ENCODE assay signal across 9 cellular contexts in genomic region chr1:172895050-172895460, GRCh38.
DNase-seq lines count a peak whose midpoint lies in the region; ATAC-seq and TF ChIP-seq lines count a peak whose summit lies in the region.
"Had no signal": no experiment of that assay in that cellular context is flagged by ENCODE, and none has a peak within 500 bp of the region (broad histone marks: within the 10 kb centered on the region; RNA-seq: fewer than 3 reads in every experiment).

No MANE protein-coding gene starts in this region.

- no peak overlapping the region for H2BK12ac ChIP-seq in trophoblast cell (ENCODE audit: low read length)

- intact Hi-C loops in CD14-positive monocyte (cut with micrococcal nuclease): no loop called here
- intact Hi-C loops in vagina (cut with DNase I): no loop called here

- no peak overlapping the region for H4K8ac ChIP-seq in trophoblast cell (ENCODE audit: low read depth, low read length)

- no peak overlapping the region for H3K23ac ChIP-seq in trophoblast cell (ENCODE audit: low read length)

- no peak overlapping the region for H4K91ac ChIP-seq in trophoblast cell (ENCODE audit: low read depth, low read length)

- peaks cover 0 to 1% (median 0%) of the 10 kb centered on the region in 7 donors for H3K9me3 Mint-ChIP-seq in CD14-positive monocyte
- no peaks in the 10 kb centered on the region for H3K9me3 Mint-ChIP-seq in central memory CD8-positive, alpha-beta T cell
- H3K9me3 Mint-ChIP-seq: dendritic cell treated with granulocyte-macrophage colony-stimulating factor and Interleukin-4, amounts not matched to agents 40 ng/mL and 50 ng/mL, for 4 days had no signal

- H3K4me3 Mint-ChIP-seq in CD14-positive monocyte: peak overlapping the region; percentile 1 to 49
- peak overlapping the region; percentile 78 for H3K4me3 Mint-ChIP-seq in central memory CD8-positive, alpha-beta T cell
- H3K4me3 Mint-ChIP-seq: dendritic cell treated with granulocyte-macrophage colony-stimulating factor and Interleukin-4, amounts not matched to agents 40 ng/mL and 50 ng/mL, for 4 days had no signal

- no peak overlapping the region for H3K4me2 ChIP-seq in trophoblast cell (ENCODE audit: low read length)

- H2BK5ac ChIP-seq in trophoblast cell (ENCODE audit: low read depth, low read length, poor library complexity): no peak overlapping the region

- H3K14ac ChIP-seq in trophoblast cell (ENCODE audit: low read length): no peak overlapping the region

- H3K27me3 ChIP-seq in vagina (no peaks in the 10 kb centered on the region), trophoblast cell (ENCODE audit: insufficient read depth, low read length) (no peaks in the 10 kb centered on the region)

- H3K4me3 ChIP-seq in vagina: no peak overlapping the region
- no peak overlapping the region for H3K4me3 ChIP-seq in trophoblast cell (ENCODE audit: low read depth, low read length)

- DNase-seq in CD14-positive monocyte (ENCODE audit: low spot score) (no peak), vagina (ENCODE audit: extremely low spot score in 2 of 2) (no peak), trophoblast cell (no peak), NCI-H82 (lab: John Stamatoyannopoulos, UW) (no peak)
- no peak for DNase-seq in central memory CD8-positive, alpha-beta T cell (ENCODE audit: low spot score in 2 of 2)

- TF ChIP-seq CTCF in CD14-positive monocyte (IDR thresholded peaks at IDR 0.05) (no peak), vagina (IDR thresholded peaks at IDR 0.05) (no peak)

- no peaks in the 10 kb centered on the region for H3K4me1 ChIP-seq in vagina
- peaks cover 0 to 2% of the 10 kb centered on the region in 2 experiments for H3K4me1 ChIP-seq in trophoblast cell (ENCODE audit: control insufficient read depth in 1 of 2, insufficient read depth in 2 of 2, low read length in 2 of 2)

- H3K4me1 Mint-ChIP-seq in CD14-positive monocyte: peaks cover 14% of the 10 kb centered on the region
- peaks cover 10% of the 10 kb centered on the region for H3K4me1 Mint-ChIP-seq in central memory CD8-positive, alpha-beta T cell

- no peak overlapping the region for H3K27ac Mint-ChIP-seq in CD14-positive monocyte
- H3K27ac Mint-ChIP-seq in central memory CD8-positive, alpha-beta T cell (ENCODE audit: low read depth): peak overlapping the region; percentile 93
- H3K27ac Mint-ChIP-seq: dendritic cell treated with granulocyte-macrophage colony-stimulating factor and Interleukin-4, amounts not matched to agents 40 ng/mL and 50 ng/mL, for 4 days had no signal

- no peak overlapping the region for H2AK5ac ChIP-seq in trophoblast cell (ENCODE audit: low read length)

- no peaks in the 10 kb centered on the region for H3K79me1 ChIP-seq in trophoblast cell (ENCODE audit: low read length)

- H3K27me3 Mint-ChIP-seq in CD14-positive monocyte (ENCODE audit: low read depth in 3 of 3): peaks cover 0 to 2% (median 0%) of the 10 kb centered on the region in 3 donors
- no peaks in the 10 kb centered on the region for H3K27me3 Mint-ChIP-seq in central memory CD8-positive, alpha-beta T cell
- H3K27me3 Mint-ChIP-seq: dendritic cell treated with granulocyte-macrophage colony-stimulating factor and Interleukin-4, amounts not matched to agents 40 ng/mL and 50 ng/mL, for 4 days had no signal

- H3K18ac ChIP-seq in trophoblast cell (ENCODE audit: low read length): no peak overlapping the region

- H2AFZ ChIP-seq in trophoblast cell (ENCODE audit: insufficient read depth, low read length, poor library complexity): no peak overlapping the region

- no peak overlapping the region for H4K12ac ChIP-seq in trophoblast cell (ENCODE audit: low read depth, low read length)

- H3K36me3 ChIP-seq in vagina: no peaks in the 10 kb centered on the region
- H3K36me3 ChIP-seq in trophoblast cell (ENCODE audit: control insufficient read depth in 1 of 2, insufficient read depth in 2 of 2, low read length in 2 of 2): no peaks in the 10 kb centered on the region

- ATAC-seq in GM19025 (IDR thresholded peaks at IDR 0.05; ENCODE audit: low read depth, unreplicated experiment) (peak; percentile 74), HG03354 (IDR thresholded peaks at IDR 0.05; ENCODE audit: poor library complexity, severe bottlenecking, unreplicated experiment) (peak; percentile 93), GM18861 (IDR thresholded peaks at IDR 0.05; ENCODE audit: unreplicated experiment) (no peak)
- peak; percentile 88 for ATAC-seq in central memory CD8-positive, alpha-beta T cell (replicated peaks; ENCODE audit: extremely low read depth, poor library complexity, severe bottlenecking)

- H3K27ac ChIP-seq in vagina (no peak overlapping the region), trophoblast cell (ENCODE audit: low read depth, low read length) (no peak overlapping the region)

- no peaks in the 10 kb centered on the region for H3K36me3 Mint-ChIP-seq in CD14-positive monocyte
- peaks cover 2% of the 10 kb centered on the region for H3K36me3 Mint-ChIP-seq in central memory CD8-positive, alpha-beta T cell (ENCODE audit: insufficient read depth)

- H3K9ac ChIP-seq in trophoblast cell (ENCODE audit: low read length): no peak overlapping the region

- H3K9me3 ChIP-seq in vagina (no peaks in the 10 kb centered on the region), trophoblast cell (ENCODE audit: insufficient read depth, low read depth, low read length) (no peaks in the 10 kb centered on the region)

- TF ChIP-seq POLR2A in vagina (IDR thresholded peaks at IDR 0.05): no peak

- H3K79me2 ChIP-seq in trophoblast cell (ENCODE audit: control insufficient read depth, insufficient read depth, low read length, poor library complexity): no peaks in the 10 kb centered on the region

- H3K4ac ChIP-seq in trophoblast cell (ENCODE audit: low read depth, low read length): no peak overlapping the region

- no CpG with 5 or more reads among the region's 5 CpGs for WGBS in trophoblast cell (ENCODE audit: extremely low coverage, insufficient coverage, insufficient read length)

- H2BK120ac ChIP-seq in trophoblast cell (ENCODE audit: insufficient read depth, low read length, poor library complexity): no peak overlapping the region
